23 cellular contexts compared by ENCODE assay signal in the genomic region with DNA sequence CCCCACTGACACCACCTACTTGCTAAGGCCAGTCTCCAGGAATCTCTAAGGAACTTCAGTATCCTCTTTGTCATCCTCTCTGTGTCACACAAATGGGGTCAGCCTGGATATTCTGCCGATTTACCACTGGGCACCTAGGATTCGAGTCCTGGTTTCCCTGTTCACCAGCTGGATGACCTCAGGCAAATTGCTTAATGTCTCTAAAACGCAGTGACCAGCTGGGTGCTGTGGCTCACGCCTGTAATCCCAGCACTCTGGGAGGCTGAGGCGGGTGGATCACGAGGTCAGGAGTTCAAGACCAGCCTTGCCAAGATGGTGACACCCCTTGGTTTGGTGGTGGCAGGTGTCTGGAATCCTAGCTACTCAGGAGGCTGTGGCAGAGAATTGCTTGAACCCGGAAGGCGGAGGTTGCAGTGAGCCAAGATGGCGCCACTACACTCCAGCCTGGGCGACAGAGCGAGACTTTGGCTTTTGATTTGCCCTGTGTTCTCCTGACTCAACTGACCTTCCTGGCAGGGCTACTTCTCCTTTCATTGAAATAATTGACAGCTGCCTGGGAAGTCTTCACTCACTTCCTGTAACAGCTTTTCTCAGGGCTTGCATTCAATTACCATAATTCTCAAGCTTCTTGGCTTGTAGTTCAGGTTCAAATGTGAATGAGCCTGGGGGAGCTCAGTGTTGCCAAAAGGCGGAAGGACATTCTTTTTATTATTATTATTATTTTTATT. TPM values are rescaled to one million over a fixed set of nuclear protein-coding genes. Genes with fewer than 3 reads are reported as not detected.
DNase-seq lines count a peak whose midpoint lies in the region; ATAC-seq, FAIRE-seq and TF ChIP-seq lines count a peak whose summit lies in the region.
"Had no signal": no experiment of that assay in that cellular context is flagged by ENCODE, and none has a peak within 500 bp of the region (broad histone marks: within the 10 kb centered on the region; RNA-seq: fewer than 3 reads in every experiment).

No MANE protein-coding gene starts in this region.

- BruUV-seq in K562 (replicated peaks; lab: Mats Ljungman, UMichigan): no TSS peak

- no peaks in the 10 kb centered on the region for H3K27me3 Mint-ChIP-seq in activated naive CD4-positive, alpha-beta T cell treated with anti-CD3 and anti-CD28 coated beads for 36 hours (ENCODE audit: low read depth)
- H3K27me3 Mint-ChIP-seq: activated CD8-positive, alpha-beta T cell treated with anti-CD3 and anti-CD28 coated beads for 36 hours; memory B cell; naive B cell had no signal

- H2BK5ac ChIP-seq in trophoblast cell (ENCODE audit: low read depth, low read length, poor library complexity): no peak overlapping the region

- no peak for TF ChIP-seq RAD21 in K562 (CRISPR knock-in tag; conservative IDR thresholded peaks at IDR 0.05 in 1 of 2, IDR thresholded peaks at IDR 0.05 in 1 of 2)

- H2AFZ ChIP-seq in K562 (ENCODE audit: low read depth, low read length): no peak overlapping the region
- H2AFZ ChIP-seq in trophoblast cell (ENCODE audit: insufficient read depth, low read length, poor library complexity): no peak overlapping the region
- H2AFZ ChIP-seq: parathyroid adenoma, PC-9 had no signal

- H3K4me3 Mint-ChIP-seq in activated naive CD4-positive, alpha-beta T cell treated with anti-CD3 and anti-CD28 coated beads for 36 hours: no peak overlapping the region
- H3K4me3 Mint-ChIP-seq: dendritic cell treated with granulocyte-macrophage colony-stimulating factor and Interleukin-4, amounts not matched to agents 40 ng/mL and 50 ng/mL, for 4 days had no signal

- peaks cover 1% of the 10 kb centered on the region for H3K36me3 Mint-ChIP-seq in activated naive CD4-positive, alpha-beta T cell treated with anti-CD3 and anti-CD28 coated beads for 36 hours (ENCODE audit: low read depth)
- H3K36me3 Mint-ChIP-seq: memory B cell, naive B cell had no signal

- in situ Hi-C loops in K562 (cut with MboI): no loop called here

- no peak overlapping the region for H3K23ac ChIP-seq in trophoblast cell (ENCODE audit: low read length)

- H3K9me3 ChIP-seq in K562 (replicated peaks; ENCODE audit: control insufficient read depth, insufficient read depth, low read depth, low read length) (no peaks in the 10 kb centered on the region), trophoblast cell (ENCODE audit: insufficient read depth, low read depth, low read length) (peaks cover 2% of the 10 kb centered on the region)

- H3K4ac ChIP-seq in trophoblast cell (ENCODE audit: low read depth, low read length): no peak overlapping the region

- H4K8ac ChIP-seq in trophoblast cell (ENCODE audit: low read depth, low read length): no peak overlapping the region

- H3K79me2 ChIP-seq in K562 (ENCODE audit: control insufficient read depth, insufficient read depth, low read length): no peaks in the 10 kb centered on the region
- H3K79me2 ChIP-seq in trophoblast cell (ENCODE audit: control insufficient read depth, insufficient read depth, low read length, poor library complexity): peaks cover 2% of the 10 kb centered on the region
- H3K79me2 ChIP-seq: parathyroid adenoma had no signal

- TF ChIP-seq EP300 in K562 (IDR thresholded peaks at IDR 0.05; ENCODE audit: low read length): no peak

- TF ChIP-seq POLR2A in K562 (conservative IDR thresholded peaks at IDR 0.05): no peak

- H3K4me1 ChIP-seq in K562 (replicated peaks in 1 of 2; ENCODE audit: control insufficient read depth in 2 of 2, insufficient read depth in 2 of 2, low read length in 2 of 2): peaks cover 0 to 17% of the 10 kb centered on the region in 2 experiments; a peak in 2 of 5 replicates
- H3K4me1 ChIP-seq in trophoblast cell (ENCODE audit: control insufficient read depth in 1 of 2, insufficient read depth in 2 of 2, low read length in 2 of 2): peaks cover 8% of the 10 kb centered on the region in 2 experiments
- H3K4me1 ChIP-seq: parathyroid adenoma had no signal

- H3K18ac ChIP-seq in trophoblast cell (ENCODE audit: low read length): no peak overlapping the region

- H2AK5ac ChIP-seq in trophoblast cell (ENCODE audit: low read length): no peak overlapping the region

- no peak for FAIRE-seq in K562 (lab: Jason Lieb, UNC)

- no peak overlapping the region for H4K12ac ChIP-seq in trophoblast cell (ENCODE audit: low read depth, low read length)

- ATAC-seq in K562 (no peak), GM18868 (IDR thresholded peaks at IDR 0.05; ENCODE audit: unreplicated experiment) (no peak), left colon (no peak)
- ATAC-seq: activated CD8-positive, alpha-beta T cell treated with anti-CD3 and anti-CD28 coated beads for 36 hours had no signal

- no peak overlapping the region for H2BK120ac ChIP-seq in trophoblast cell (ENCODE audit: insufficient read depth, low read length, poor library complexity)

- intact Hi-C loops in activated naive CD4-positive, alpha-beta T cell treated with anti-CD3 and anti-CD28 coated beads for 36 hours (cut with micrococcal nuclease): no loop called here
- intact Hi-C loops in K562 (cut with micrococcal nuclease) (no loop called here), left colon (cut with DNase I, micrococcal nuclease) (no loop called here)

- CTCF ChIA-PET in activated naive CD4-positive, alpha-beta T cell treated with anti-CD3 and anti-CD28 coated beads for 36 hours (lab: Charles Lee): interaction anchor here (0.6 to 2.2 kb wide), 3 partner anchors 9 to 22 kb away, joined by 4 to 6 read pairs (median 5); no protein-coding TSS in a partner anchor
- CTCF ChIA-PET in K562 (lab: Yijun Ruan, JAX; ENCODE audit: low intra/inter-chr PET ratio): no interaction called here

- H3K27ac ChIP-seq in K562 (ENCODE audit: extremely low read depth, low read depth, low read length) (no peak overlapping the region), trophoblast cell (ENCODE audit: low read depth, low read length) (no peak overlapping the region)
- H3K27ac ChIP-seq: parathyroid adenoma, PC-9, SK-N-MC had no signal

- H3K4me1 Mint-ChIP-seq in activated naive CD4-positive, alpha-beta T cell treated with anti-CD3 and anti-CD28 coated beads for 36 hours (ENCODE audit: low read depth): peaks cover 8% of the 10 kb centered on the region

- peaks cover 0 to 16% of the 10 kb centered on the region in 2 experiments; a peak in 3 of 5 replicates for H3K27me3 ChIP-seq in K562 (ENCODE audit: control insufficient read depth in 2 of 2, insufficient read depth in 2 of 2, low read length in 2 of 2)
- no peaks in the 10 kb centered on the region for H3K27me3 ChIP-seq in trophoblast cell (ENCODE audit: insufficient read depth, low read length)

- DNase-seq in activated naive CD4-positive, alpha-beta T cell treated with anti-CD3 and anti-CD28 coated beads for 36 hours: no peak
- no peak for DNase-seq in activated naive CD4-positive, alpha-beta T cell treated with anti-CD3 and anti-CD28 coated beads, Interleukin-2, amount 50 U/mL, for 16 hours
- peak; percentile 5 for DNase-seq in NCI-H69 (lab: John Stamatoyannopoulos, UW)
- DNase-seq in K562 (ENCODE audit: extremely low read depth in 1 of 4, low spot score in 3 of 4): no peak
- DNase-seq in trophoblast cell: no peak
- no peak for DNase-seq in Kasumi-1 (lab: John Stamatoyannopoulos, UW)
- DNase-seq in left colon: no peak
- DNase-seq: activated CD4-positive, CD25-positive, alpha-beta regulatory T cell; activated CD8-positive, alpha-beta T cell treated with anti-CD3 and anti-CD28 coated beads for 36 hours; activated naive CD4-positive, alpha-beta T cell; activated T-cell treated with anti-CD3 and anti-CD28 coated beads, Interleukin-2, amount 50 U/mL, for 1 hour; glutamatergic neuron; H7; naive B cell; NCI-H1048 had no signal

- TF ChIP-seq CTCF in K562 (IDR thresholded peaks at IDR 0.05 in 2 of 3, conservative IDR thresholded peaks at IDR 0.05 in 1 of 3; ENCODE audit: insufficient read depth in 2 of 3, low read depth in 1 of 3, low read length in 3 of 3): no peak

- no peak overlapping the region for H3K4me2 ChIP-seq in K562 (ENCODE audit: insufficient read depth, low read length)
- H3K4me2 ChIP-seq in trophoblast cell (ENCODE audit: low read length): no peak overlapping the region

- H3K27ac Mint-ChIP-seq in activated naive CD4-positive, alpha-beta T cell treated with anti-CD3 and anti-CD28 coated beads for 36 hours: peak overlapping the region; percentile 18
- H3K27ac Mint-ChIP-seq: activated CD8-positive, alpha-beta T cell treated with anti-CD3 and anti-CD28 coated beads for 36 hours; dendritic cell treated with granulocyte-macrophage colony-stimulating factor and Interleukin-4, amounts not matched to agents 40 ng/mL and 50 ng/mL, for 4 days; memory B cell; T-helper 2 cell treated with Interferon-gamma antibody and Interleukin-4, amounts not matched to agents 5 μg/mL and 100 μg/mL, for 36 hours had no signal

- H3K9ac ChIP-seq in K562 (ENCODE audit: insufficient read depth in 1 of 2, low read depth in 2 of 2, low read length in 2 of 2) (no peak overlapping the region), trophoblast cell (ENCODE audit: low read length) (no peak overlapping the region)
- H3K9ac ChIP-seq: parathyroid adenoma had no signal

- POLR2A ChIA-PET in K562 (lab: Yijun Ruan, JAX): interaction anchor here (0.9 to 1.3 kb wide), 2 partner anchors 9 to 23 kb away, joined by 3 read pairs; no protein-coding TSS in a partner anchor

- H4K20me1 ChIP-seq in K562 (replicated peaks; ENCODE audit: control insufficient read depth, insufficient read depth, low read length): no peaks in the 10 kb centered on the region; the same call in 1 of the 2 replicates

- 49% methylated on average over 11 of the region's 12 CpGs for WGBS in K562 (ENCODE audit: insufficient coverage, low coverage, missing lambda C conversion rate)
- no CpG with 5 or more reads among the region's 12 CpGs for WGBS in trophoblast cell (ENCODE audit: extremely low coverage, insufficient coverage, insufficient read length)

- H3K14ac ChIP-seq in trophoblast cell (ENCODE audit: low read length): no peak overlapping the region

- no peaks in the 10 kb centered on the region for H3K36me3 ChIP-seq in K562 (ENCODE audit: control insufficient read depth, insufficient read depth, low read length)
- no peaks in the 10 kb centered on the region for H3K36me3 ChIP-seq in trophoblast cell (ENCODE audit: control insufficient read depth in 1 of 2, insufficient read depth in 2 of 2, low read length in 2 of 2)

- H3K9me1 ChIP-seq in K562 (ENCODE audit: control insufficient read depth, insufficient read depth, low read length): no peaks in the 10 kb centered on the region

- H3K9me3 Mint-ChIP-seq in activated naive CD4-positive, alpha-beta T cell treated with anti-CD3 and anti-CD28 coated beads for 36 hours: no peaks in the 10 kb centered on the region
- H3K9me3 Mint-ChIP-seq: activated CD8-positive, alpha-beta T cell treated with anti-CD3 and anti-CD28 coated beads for 36 hours; dendritic cell treated with granulocyte-macrophage colony-stimulating factor and Interleukin-4, amounts not matched to agents 40 ng/mL and 50 ng/mL, for 4 days; memory B cell; naive B cell; T-helper 2 cell treated with Interferon-gamma antibody and Interleukin-4, amounts not matched to agents 5 μg/mL and 100 μg/mL, for 36 hours had no signal

- H3K79me1 ChIP-seq in trophoblast cell (ENCODE audit: low read length): peaks cover 7% of the 10 kb centered on the region

- no peak overlapping the region for H4K91ac ChIP-seq in trophoblast cell (ENCODE audit: low read depth, low read length)

- H2BK12ac ChIP-seq in trophoblast cell (ENCODE audit: low read length): no peak overlapping the region

- H3K4me3 ChIP-seq in K562 (no peak overlapping the region), trophoblast cell (ENCODE audit: low read depth, low read length) (peak overlapping the region; percentile 36)
- H3K4me3 ChIP-seq: PC-9, SK-N-MC had no signal

RNA-seq across cellular contexts. Expression of a gene that starts 15.4 kb away (rescaled TPM):
- 1 to 10 TPM; 3.3 to 3.7 TPM for total RNA-seq in activated naive CD4-positive, alpha-beta T cell treated with anti-CD3 and anti-CD28 coated beads for 36 hours
- not detected in 2 replicates for total RNA-seq in K562 (2011; cell fraction: chromatin; rRNA removed; ENCODE audit: low replicate concordance)
- total RNA-seq in K562 (2011; cell fraction: nucleolus; rRNA removed): not detected in 2 replicates
- total RNA-seq in K562 (2011; cell fraction: nucleoplasm; rRNA removed): not detected in 2 replicates
- 0.54 and 0.57 TPM in 2 replicates for total RNA-seq in K562 (2014; rRNA removed)
- total RNA-seq in K562 (2014; rRNA removed; fragmentation: Illumina TruSeq; extraction: Trizol): not detected in 2 replicates
- 0.19 and 0.80 TPM in 2 replicates for total RNA-seq in K562 (2015; rRNA removed; fragmentation: Illumina TruSeq; extraction: Trizol)
- total RNA-seq in K562 (2021): 2.7 and 3.4 TPM in 2 replicates
- polyA plus RNA-seq in K562 (2011; rRNA removed): not detected in 2 replicates
- 0.13 and 0.21 TPM in 2 replicates for polyA plus RNA-seq in K562 (2011; cell fraction: cytosol; rRNA removed)
- polyA plus RNA-seq in K562 (2011; cell fraction: nucleus; rRNA removed): 0.87 and 1.8 TPM in 2 replicates
- polyA plus RNA-seq in K562 (2012): 0.78 and 0.87 TPM in 2 replicates
- polyA plus RNA-seq in K562 (2014; fragmentation: Illumina TruSeq; extraction: Trizol): not detected in 2 replicates
- polyA plus RNA-seq in K562 (2014; fragmentation: Nextera tagmentation; extraction: Ambion mirVana): not detected
- 1.3 and 1.4 TPM in 2 replicates for polyA plus RNA-seq in K562 (2014; rRNA removed)
- polyA minus RNA-seq in K562 (2011; rRNA and poly(A)+ RNA removed): not detected in 2 replicates
- not detected in 2 replicates for polyA minus RNA-seq in K562 (2011; cell fraction: cytosol; rRNA and poly(A)+ RNA removed)
- polyA minus RNA-seq in K562 (2011; cell fraction: nucleus; rRNA and poly(A)+ RNA removed): 0.54 TPM in 1 of 2 replicates, not detected in the other
- 6.5 and 7.5 TPM in 2 replicates for polyA plus RNA-seq in trophoblast cell (2013)
- 1 to 10 TPM; 4.7 to 7.4 TPM for total RNA-seq in left colon
- total RNA-seq: A673 had no signal

RNA-seq across cellular contexts. Expression of a gene that starts 23.6 kb away (rescaled TPM):
- 10 to 100 TPM; 69.6 to 71.0 TPM for total RNA-seq in activated naive CD4-positive, alpha-beta T cell treated with anti-CD3 and anti-CD28 coated beads for 36 hours
- 34.1 and 57.3 TPM in 2 replicates for total RNA-seq in K562 (2011; cell fraction: chromatin; rRNA removed; ENCODE audit: low replicate concordance)
- total RNA-seq in K562 (2011; cell fraction: nucleolus; rRNA removed): 30.7 and 34.0 TPM in 2 replicates
- total RNA-seq in K562 (2011; cell fraction: nucleoplasm; rRNA removed): 39.2 and 48.4 TPM in 2 replicates
- total RNA-seq in K562 (2014; rRNA removed) (13.4 and 18.7 TPM in 2 replicates), K562 (2014; rRNA removed; fragmentation: Illumina TruSeq; extraction: Trizol) (6.7 and 7.3 TPM in 2 replicates), K562 (2015; rRNA removed; fragmentation: Illumina TruSeq; extraction: Trizol) (7.8 TPM in 2 replicates), K562 (2021) (53.8 and 66.0 TPM in 2 replicates), left colon (10 to 100 TPM; 71.6 to 82.3 TPM)
- polyA plus RNA-seq in K562 (2011; rRNA removed) (12.6 and 16.4 TPM in 2 replicates), K562 (2014; fragmentation: Illumina TruSeq; extraction: Trizol) (24.5 and 33.4 TPM in 2 replicates), K562 (2014; fragmentation: Nextera tagmentation; extraction: Ambion mirVana) (1 to 10 TPM; 5.0 to 5.4 TPM), K562 (2014; rRNA removed) (25.8 and 32.2 TPM in 2 replicates)
- 15.9 and 30.6 TPM in 2 replicates for polyA plus RNA-seq in K562 (2011; cell fraction: cytosol; rRNA removed)
- polyA plus RNA-seq in K562 (2011; cell fraction: nucleus; rRNA removed): 69.5 and 88.7 TPM in 2 replicates
- 19.9 and 41.0 TPM in 2 replicates for polyA plus RNA-seq in K562 (2012)
- polyA minus RNA-seq in K562 (2011; rRNA and poly(A)+ RNA removed): 6.8 and 9.5 TPM in 2 replicates
- polyA minus RNA-seq in K562 (2011; cell fraction: cytosol; rRNA and poly(A)+ RNA removed): 13.3 and 14.4 TPM in 2 replicates
- 16.4 and 17.6 TPM in 2 replicates for polyA minus RNA-seq in K562 (2011; cell fraction: nucleus; rRNA and poly(A)+ RNA removed)
- 37.5 and 38.8 TPM in 2 replicates for polyA plus RNA-seq in trophoblast cell (2013)
